13 cellular contexts compared by ENCODE assay signal in genomic region chr15:79640206-79640605, GRCh38.
DNase-seq lines count a peak whose midpoint lies in the region; ATAC-seq, FAIRE-seq and TF ChIP-seq lines count a peak whose summit lies in the region.
"Had no signal": no experiment of that assay in that cellular context is flagged by ENCODE, and none has a peak within 500 bp of the region (broad histone marks: within the 10 kb centered on the region; RNA-seq: fewer than 3 reads in every experiment).

No MANE protein-coding gene starts in this region.

- H3K4me3 ChIP-seq in SJSA1 (no peak overlapping the region), skeletal muscle cell (ENCODE audit: low read depth, low read length) (no peak overlapping the region)

- peak overlapping the region; percentile 47 for H3K27ac ChIP-seq in SJSA1

- H3K9me3 ChIP-seq in SJSA1 (replicated peaks): no peaks in the 10 kb centered on the region; the same call in 1 of the 2 replicates

- no peak overlapping the region for H3K27ac Mint-ChIP-seq in type B pancreatic cell
- H3K27ac Mint-ChIP-seq: effector memory CD8-positive, alpha-beta T cell had no signal

- no peaks in the 10 kb centered on the region for H3K27me3 ChIP-seq in SJSA1 (replicated peaks)

- FAIRE-seq in H54 (lab: Jason Lieb, UNC): peak; percentile 43
- FAIRE-seq: G401.6 had no signal

- ATAC-seq in HG02981 (IDR thresholded peaks at IDR 0.05; ENCODE audit: unreplicated experiment) (no peak), GM18868 (IDR thresholded peaks at IDR 0.05; ENCODE audit: unreplicated experiment) (no peak)
- ATAC-seq: effector memory CD8-positive, alpha-beta T cell had no signal

- no peaks in the 10 kb centered on the region for H3K4me1 Mint-ChIP-seq in type B pancreatic cell (ENCODE audit: unreplicated experiment)

- peaks cover 4% of the 10 kb centered on the region for H3K27me3 Mint-ChIP-seq in type B pancreatic cell

- peaks cover 4% of the 10 kb centered on the region for H3K9me3 Mint-ChIP-seq in type B pancreatic cell
- H3K9me3 Mint-ChIP-seq: effector memory CD8-positive, alpha-beta T cell had no signal

- no peaks in the 10 kb centered on the region for H3K36me3 Mint-ChIP-seq in type B pancreatic cell

- no peak for TF ChIP-seq CTCF in type B pancreatic cell (conservative IDR thresholded peaks at IDR 0.05)

- no peak overlapping the region for H3K4me3 Mint-ChIP-seq in type B pancreatic cell
- H3K4me3 Mint-ChIP-seq: effector memory CD8-positive, alpha-beta T cell had no signal

- DNase-seq in H54 (ENCODE audit: insufficient read length, low spot score) (peak; percentile 48), SJSA1 (ENCODE audit: low read depth in 1 of 2, low spot score in 2 of 2) (peak; percentile 94 to 95), fibroblast of the conjunctiva (ENCODE audit: low read depth) (peak; percentile 24), skeletal muscle cell (ENCODE audit: low read depth) (peak; percentile 49), erythroblast (lab: John Stamatoyannopoulos, UW) (no peak), type B pancreatic cell (ENCODE audit: extremely low spot score, unreplicated experiment) (no peak)
- DNase-seq: activated CD4-positive, alpha-beta T cell treated with anti-CD3 and anti-CD28 coated beads for 48 hours; activated naive CD4-positive, alpha-beta T cell treated with anti-CD3 and anti-CD28 coated beads, Interleukin-2, amount 50 U/mL, for 16 hours; effector memory CD8-positive, alpha-beta T cell; NCI-H187 treated with DMSO at 0.1 percent for 48 hours had no signal

- peaks cover 33% of the 10 kb centered on the region for H3K4me1 ChIP-seq in SJSA1 (replicated peaks)

- TF ChIP-seq POLR2A in H54 (IDR thresholded peaks at IDR 0.05; ENCODE audit: low read depth, low read length) (no peak), erythroblast (IDR thresholded peaks at IDR 0.05; ENCODE audit: low read length) (no peak)

- H3K36me3 ChIP-seq in SJSA1: no peaks in the 10 kb centered on the region

Comparison
In these comparisons a context has a peak if more than half of its experiments do, and no peak if none do; other contexts are left out.
1. DNase-seq: peak in H54 (single experiment), SJSA1 (2 of 2), fibroblast of the conjunctiva (single experiment) and skeletal muscle cell (single experiment); none in erythroblast (0 of 2) and type B pancreatic cell (single experiment).